ENCODE assay signal across 14 cellular contexts in the genomic region with DNA sequence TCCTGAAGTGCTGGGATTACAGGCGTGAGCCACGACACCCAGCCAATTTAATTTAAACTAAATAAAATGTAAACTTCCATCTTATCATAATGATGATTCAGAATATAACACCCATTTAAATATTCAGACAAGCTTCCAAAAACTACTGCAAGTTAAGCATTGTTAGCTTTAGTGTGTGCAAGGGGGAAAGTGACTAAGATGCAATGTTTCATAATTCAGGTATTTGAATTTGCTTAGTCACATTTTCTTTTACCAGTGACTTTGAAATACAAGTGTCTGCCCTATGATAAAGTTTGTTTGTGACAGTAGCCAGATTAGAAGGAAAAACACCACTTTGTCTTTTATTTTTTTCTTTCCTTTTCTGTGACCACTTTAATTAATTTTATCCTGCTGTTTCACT. TPM values are rescaled to one million over a fixed set of nuclear protein-coding genes. Genes with fewer than 3 reads are reported as not detected.
DNase-seq lines count a peak whose midpoint lies in the region; TF ChIP-seq lines count a peak whose summit lies in the region.
"Had no signal": no experiment of that assay in that cellular context is flagged by ENCODE, and none has a peak within 500 bp of the region (broad histone marks: within the 10 kb centered on the region; RNA-seq: fewer than 3 reads in every experiment).

No MANE protein-coding gene starts in this region.

- no peak overlapping the region for H2AK5ac ChIP-seq in mesenchymal stem cell (ENCODE audit: low read length, severe bottlenecking)

- no peak overlapping the region for H3K4ac ChIP-seq in mesenchymal stem cell (ENCODE audit: low read depth in 1 of 2, low read length in 2 of 2)

- no peak overlapping the region for H3K4me3 ChIP-seq in choroid plexus epithelial cell (ENCODE audit: low read depth, low read length)
- H3K4me3 ChIP-seq in mesenchymal stem cell (ENCODE audit: insufficient read depth in 1 of 2, low read depth in 1 of 2, low read length in 2 of 2): no peak overlapping the region
- no peak overlapping the region for H3K4me3 ChIP-seq in WERI-Rb-1 (ENCODE audit: low read depth, low read length)
- H3K4me3 ChIP-seq: heart right ventricle, spleen had no signal

- H2BK12ac ChIP-seq in mesenchymal stem cell (ENCODE audit: low read length in 2 of 2): no peak overlapping the region

- H3K9me3 ChIP-seq in mesenchymal stem cell (ENCODE audit: control insufficient read depth, low read length): no peaks in the 10 kb centered on the region
- no peaks in the 10 kb centered on the region for H3K9me3 ChIP-seq in WERI-Rb-1 (ENCODE audit: severe bottlenecking)
- H3K9me3 ChIP-seq: heart right ventricle, spleen had no signal

- H3K36me3 ChIP-seq in mesenchymal stem cell (ENCODE audit: control insufficient read depth in 1 of 2, insufficient read depth in 2 of 2, low read depth in 1 of 2, low read length in 2 of 2): no peaks in the 10 kb centered on the region
- no peaks in the 10 kb centered on the region for H3K36me3 ChIP-seq in WERI-Rb-1
- H3K36me3 ChIP-seq: heart right ventricle, spleen had no signal

- H2BK15ac ChIP-seq in mesenchymal stem cell (ENCODE audit: low read depth, poor library complexity, severe bottlenecking): no peak overlapping the region

- H3K4me2 ChIP-seq in mesenchymal stem cell (ENCODE audit: low read length, poor library complexity, severe bottlenecking): no peak overlapping the region

- no peak overlapping the region for H4K91ac ChIP-seq in mesenchymal stem cell (ENCODE audit: low read length)

- no peak overlapping the region for H3K18ac ChIP-seq in mesenchymal stem cell (ENCODE audit: low read depth in 1 of 2, low read length in 2 of 2)

- H3K9ac ChIP-seq in mesenchymal stem cell (ENCODE audit: low read length): peak overlapping the region; percentile 99

- H4K8ac ChIP-seq in mesenchymal stem cell (ENCODE audit: low read length): no peak overlapping the region

- no peak overlapping the region for H3K14ac ChIP-seq in mesenchymal stem cell (ENCODE audit: low read length in 2 of 2)

- DNase-seq in EL: peak; percentile 70
- DNase-seq in NCI-H460 (ENCODE audit: extremely low read depth, low read depth): peak; percentile 34
- peak; percentile 74 for DNase-seq in choroid plexus epithelial cell (ENCODE audit: low read depth)
- peak; percentile 64 for DNase-seq in mesenchymal stem cell
- DNase-seq in D341Med (ENCODE audit: low spot score): no peak
- no peak for DNase-seq in COLO668 (lab: John Stamatoyannopoulos, UW; ENCODE audit: unreplicated experiment)
- DNase-seq in OCI-M1 (lab: John Stamatoyannopoulos, UW): no peak
- no peak for DNase-seq in WERI-Rb-1
- DNase-seq: heart right ventricle, NCI-H1417, NCI-H526 treated with DMSO at 0.1 percent for 48 hours, SHP77, spleen had no signal

- WGBS in mesenchymal stem cell: no CpG with 5 or more reads among the region's 2 CpGs

- no peak overlapping the region for H2BK120ac ChIP-seq in mesenchymal stem cell (ENCODE audit: low read depth, low read length)

- H3K23ac ChIP-seq in mesenchymal stem cell (ENCODE audit: low read length in 2 of 2): no peak overlapping the region

- H2BK5ac ChIP-seq in mesenchymal stem cell (ENCODE audit: low read depth, low read length, poor library complexity, severe bottlenecking): no peak overlapping the region

- TF ChIP-seq CTCF in choroid plexus epithelial cell (conservative IDR thresholded peaks at IDR 0.05; ENCODE audit: low read depth, low read length) (no peak), WERI-Rb-1 (IDR thresholded peaks at IDR 0.05; ENCODE audit: low read depth, low read length) (no peak)

- H3K27me3 ChIP-seq in mesenchymal stem cell (ENCODE audit: control insufficient read depth in 1 of 2, insufficient read depth in 1 of 2, low read length in 2 of 2) (no peaks in the 10 kb centered on the region), WERI-Rb-1 (ENCODE audit: insufficient read depth, low read depth, severe bottlenecking) (no peaks in the 10 kb centered on the region)

- H2AFZ ChIP-seq in mesenchymal stem cell (ENCODE audit: low read depth, low read length): no peak overlapping the region

- H3K27ac ChIP-seq in mesenchymal stem cell (ENCODE audit: low read length, poor library complexity, severe bottlenecking) (peak overlapping the region; percentile 25), WERI-Rb-1 (no peak overlapping the region)
- H3K27ac ChIP-seq: heart right ventricle, spleen, VCaP had no signal

- peaks cover 5% of the 10 kb centered on the region for H3K4me1 ChIP-seq in mesenchymal stem cell (ENCODE audit: control insufficient read depth, insufficient read depth, low read depth, low read length)

- H3K79me1 ChIP-seq in mesenchymal stem cell (replicated peaks; ENCODE audit: low read length, poor library complexity, severe bottlenecking): peaks cover 2% of the 10 kb centered on the region

RNA-seq across cellular contexts. Expression of gene CFAP54, which starts 2.2 kb away (rescaled TPM):
- 0.20 and 0.72 TPM in 2 replicates for total RNA-seq in NCI-H460 (2014; rRNA removed; shearing (Covaris generic))
- 0.01 and 0.21 TPM in 2 replicates for polyA plus RNA-seq in NCI-H460 (2014; cell fraction: nucleus; rRNA removed)
- 0.88 TPM for polyA plus RNA-seq in mesenchymal stem cell (2013, experiment 1 of 2)
- 0.74 TPM for polyA plus RNA-seq in mesenchymal stem cell (2013, experiment 2 of 2)

Comparison
In these comparisons a context has a peak if more than half of its experiments do, and no peak if none do; other contexts are left out.
1. DNase-seq: peak in EL (single experiment), NCI-H460 (single experiment), choroid plexus epithelial cell (single experiment) and mesenchymal stem cell (single experiment); none in D341Med (single experiment), COLO668 (single experiment), OCI-M1 (single experiment) and WERI-Rb-1 (single experiment).